ENCODE assay signal across 27 cellular contexts in genomic region chr12:105665366-105665765, GRCh38.
"Had no signal": no experiment of that assay in that cellular context is flagged by ENCODE, and none has a peak within 500 bp of the region (broad histone marks: within the 10 kb centered on the region; RNA-seq: fewer than 3 reads in every experiment).

No MANE protein-coding gene starts in this region.

- H3K36me3 Mint-ChIP-seq: stimulated activated effector memory CD8-positive, alpha-beta T cell treated with anti-CD3 and anti-CD28 coated beads, Interleukin-12 subunit alpha, Interleukin-12 subunit beta, amount 100 ng/mL, for 72 hours; stimulated activated memory B cell treated with anti-CD40 and anti-IgM and Interleukin-4, amounts not matched to agents 10 μg/mL and 1 μg/mL and 100 μg/mL, for 72 hours; stimulated activated naive B cell treated with anti-CD40 and anti-IgM and Interleukin-4, amounts not matched to agents 10 μg/mL and 1 μg/mL and 100 μg/mL, for 72 hours; type B pancreatic cell had no signal

- H3K36me3 ChIP-seq: stomach, suprapubic skin, thoracic aorta, thyroid gland, tibial artery, tibial nerve, transverse colon, upper lobe of left lung, upper lobe of right lung, uterus, vagina had no signal

- H3K9me3 Mint-ChIP-seq: stimulated activated effector memory CD8-positive, alpha-beta T cell treated with anti-CD3 and anti-CD28 coated beads, Interleukin-12 subunit alpha, Interleukin-12 subunit beta, amount 100 ng/mL, for 72 hours; stimulated activated naive CD8-positive, alpha-beta T cell treated with anti-CD3 and anti-CD28 coated beads, Interleukin-15, amount 100 ng/mL, for 72 hours; stimulated activated naive CD8-positive, alpha-beta T cell treated with anti-CD3 and anti-CD28 coated beads, Interleukin-15, Interleukin-2, amounts not matched to agents 100 ng/mL and 50 ng/mL, for 24 hours; type B pancreatic cell had no signal

- H3K27ac Mint-ChIP-seq: stimulated activated effector memory CD8-positive, alpha-beta T cell treated with anti-CD3 and anti-CD28 coated beads, Interleukin-12 subunit alpha, Interleukin-12 subunit beta, amount 100 ng/mL, for 72 hours; stimulated activated memory B cell treated with anti-CD40 and anti-IgM and Interleukin-4, amounts not matched to agents 10 μg/mL and 1 μg/mL and 100 μg/mL, for 72 hours; stimulated activated naive B cell treated with anti-CD40 and anti-IgM and Interleukin-4, amounts not matched to agents 10 μg/mL and 1 μg/mL and 100 μg/mL, for 72 hours; stimulated activated naive CD8-positive, alpha-beta T cell treated with anti-CD3 and anti-CD28 coated beads, Interleukin-15, Interleukin-2, amounts not matched to agents 100 ng/mL and 50 ng/mL, for 24 hours; type B pancreatic cell had no signal

- H3K4me1 ChIP-seq: stomach, testis, thyroid gland, tibial artery, transverse colon, upper lobe of left lung, upper lobe of right lung, uterus had no signal

- H3K9me3 ChIP-seq: stomach, suprapubic skin, testis, thoracic aorta, thyroid gland, tibial artery, tibial nerve, transverse colon, upper lobe of left lung, upper lobe of right lung, uterus, vagina had no signal

- H3K27me3 ChIP-seq: stomach, suprapubic skin, testis, thyroid gland, tibial artery, tibial nerve, transverse colon, upper lobe of left lung, upper lobe of right lung, uterus, vagina had no signal

- H3K4me1 Mint-ChIP-seq: stimulated activated effector memory CD8-positive, alpha-beta T cell treated with anti-CD3 and anti-CD28 coated beads, Interleukin-12 subunit alpha, Interleukin-12 subunit beta, amount 100 ng/mL, for 72 hours; stimulated activated memory B cell treated with anti-CD40 and anti-IgM and Interleukin-4, amounts not matched to agents 10 μg/mL and 1 μg/mL and 100 μg/mL, for 72 hours; stimulated activated naive B cell treated with anti-CD40 and anti-IgM and Interleukin-4, amounts not matched to agents 10 μg/mL and 1 μg/mL and 100 μg/mL, for 72 hours; stimulated activated naive CD8-positive, alpha-beta T cell treated with anti-CD3 and anti-CD28 coated beads, Interleukin-15, amount 100 ng/mL, for 72 hours had no signal

- H3K27ac ChIP-seq: stomach, suprapubic skin, testis, thoracic aorta, thyroid gland, tibial artery, tibial nerve, transverse colon, upper lobe of left lung, upper lobe of right lung, uterus, vagina had no signal

- H3K4me3 ChIP-seq: stomach, suprapubic skin, testis, thoracic aorta, thyroid gland, tibial artery, tibial nerve, transverse colon, upper lobe of left lung, upper lobe of right lung, uterus, vagina had no signal

- H3K4me3 Mint-ChIP-seq: stimulated activated effector memory CD8-positive, alpha-beta T cell treated with anti-CD3 and anti-CD28 coated beads, Interleukin-12 subunit alpha, Interleukin-12 subunit beta, amount 100 ng/mL, for 72 hours; stimulated activated memory B cell treated with anti-CD40 and anti-IgM and Interleukin-4, amounts not matched to agents 10 μg/mL and 1 μg/mL and 100 μg/mL, for 72 hours; stimulated activated naive B cell treated with anti-CD40 and anti-IgM and Interleukin-4, amounts not matched to agents 10 μg/mL and 1 μg/mL and 100 μg/mL, for 72 hours; stimulated activated naive CD8-positive, alpha-beta T cell treated with anti-CD3 and anti-CD28 coated beads, Interleukin-15, amount 100 ng/mL, for 72 hours; stimulated activated naive CD8-positive, alpha-beta T cell treated with anti-CD3 and anti-CD28 coated beads, Interleukin-15, Interleukin-2, amounts not matched to agents 100 ng/mL and 50 ng/mL, for 24 hours; type B pancreatic cell had no signal

- DNase-seq: stimulated activated CD4-positive, alpha-beta T cell treated with anti-CD3 and anti-CD28 coated beads, Interleukin-2, amount 100 ng/mL, for 48 hours; stimulated activated CD4-positive, alpha-beta T cell treated with anti-CD3 and anti-CD28 coated beads, Interleukin-4, amount 100 ng/mL, for 1 hour; stimulated activated CD4-positive, alpha-beta T cell treated with anti-CD3 and anti-CD28 coated beads, Interleukin-4, amount 100 ng/mL, for 4 hours; stimulated activated CD8-positive, alpha-beta memory T cell treated with anti-CD3 and anti-CD28 coated beads, Interleukin-4, amount 100 ng/mL, for 48 hours; stimulated activated naive B cell treated with anti-CD40 and anti-IgM and Interleukin-4, amounts not matched to agents 10 μg/mL and 1 μg/mL and 100 μg/mL, for 72 hours; stimulated activated naive CD4-positive, alpha-beta T cell; stimulated activated naive CD4-positive, alpha-beta T cell treated with Interleukin-2 at 50 U/mL for 16 hours; stimulated activated naive CD8-positive, alpha-beta T cell treated with anti-CD3 and anti-CD28 coated beads, Interleukin-15, amount 100 ng/mL, for 72 hours; stimulated activated naive CD8-positive, alpha-beta T cell treated with anti-CD3 and anti-CD28 coated beads, Interleukin-15, Interleukin-2, amounts not matched to agents 100 U/mL and 50 U/mL, for 24 hours; stomach; substantia nigra; testis; thyroid gland; tibial artery; transverse colon; trophoblast cell; upper lobe of left lung; upper lobe of right lung; uterus had no signal

- H3K27me3 Mint-ChIP-seq: stimulated activated memory B cell treated with anti-CD40 and anti-IgM and Interleukin-4, amounts not matched to agents 10 μg/mL and 1 μg/mL and 100 μg/mL, for 72 hours; stimulated activated naive B cell treated with anti-CD40 and anti-IgM and Interleukin-4, amounts not matched to agents 10 μg/mL and 1 μg/mL and 100 μg/mL, for 72 hours had no signal
